ENCODE assay signal across 7 cellular contexts in the genomic region with DNA sequence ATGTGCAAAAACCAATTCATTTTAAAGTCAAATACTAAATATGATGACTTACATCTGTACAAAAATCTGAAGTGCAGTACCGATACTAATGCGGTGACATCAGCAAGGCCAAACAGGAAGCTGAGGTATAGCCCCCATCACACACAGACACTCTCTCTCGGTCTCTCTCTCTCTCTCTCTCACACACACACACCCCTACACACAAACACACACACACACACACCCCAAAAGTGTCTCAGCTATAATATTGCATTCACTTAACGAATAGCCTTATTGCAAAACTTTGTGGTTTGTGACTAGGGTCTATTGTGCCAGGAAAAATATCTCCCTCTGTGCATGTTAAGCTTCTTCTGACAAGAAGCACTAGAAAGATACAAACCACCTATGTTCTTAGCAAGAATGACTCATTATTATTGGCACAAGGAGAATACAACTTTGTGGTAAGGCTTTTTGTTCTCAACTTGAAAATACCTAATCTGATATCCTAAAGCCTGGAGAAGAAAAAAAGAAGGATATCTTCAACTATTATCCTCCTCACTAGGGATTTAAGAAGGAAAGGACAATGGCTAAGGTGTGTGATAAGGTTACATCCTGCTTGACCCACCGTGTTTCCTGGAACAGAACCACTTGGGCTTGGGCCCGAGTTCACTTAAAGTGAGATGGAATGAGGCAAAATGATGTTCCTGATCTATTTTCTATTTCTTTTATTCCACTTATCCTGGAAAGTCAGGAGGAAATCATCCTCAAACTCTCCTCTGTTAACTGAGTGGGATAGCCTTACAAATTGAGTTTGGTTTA.
DNase-seq lines count a peak whose midpoint lies in the region; ATAC-seq and TF ChIP-seq lines count a peak whose summit lies in the region.

No MANE protein-coding gene starts in this region.

- H3K9me3 Mint-ChIP-seq in naive thymus-derived CD8-positive, alpha-beta T cell: peaks cover 0 to 4% (median 0%) of the 10 kb centered on the region in 9 donors

- no peak overlapping the region for H3K4me3 ChIP-seq in astrocyte of the spinal cord (ENCODE audit: low read depth, low read length)

- DNase-seq in SIG-M5 (lab: John Stamatoyannopoulos, UW) (peak; percentile 99), astrocyte of the spinal cord (ENCODE audit: low read depth, low spot score) (peak; percentile 98), ecto neural progenitor cell (ENCODE audit: low spot score) (no peak), cortex of kidney (lab: John Stamatoyannopoulos, UW) (no peak)
- DNase-seq in naive thymus-derived CD8-positive, alpha-beta T cell: peak in 8 of 10 donors; percentile 2 to 71 (median 49)

- peak overlapping the region; percentile 35 to 92 (median 76) for H3K27ac Mint-ChIP-seq in naive thymus-derived CD8-positive, alpha-beta T cell

- ATAC-seq in GM18861 (IDR thresholded peaks at IDR 0.05; ENCODE audit: unreplicated experiment) (peak; percentile 86), HG02938 (IDR thresholded peaks at IDR 0.05; ENCODE audit: unreplicated experiment) (peak; percentile 95)
- ATAC-seq in naive thymus-derived CD8-positive, alpha-beta T cell: peak; percentile 89 to 94

- no peak for TF ChIP-seq CTCF in astrocyte of the spinal cord (IDR thresholded peaks at IDR 0.05; ENCODE audit: low read depth, low read length)

- POLR2A ChIA-PET in naive thymus-derived CD8-positive, alpha-beta T cell (lab: Charles Lee): no interaction called here

- peaks cover 0 to 3% (median 0%) of the 10 kb centered on the region in 3 donors for H3K36me3 Mint-ChIP-seq in naive thymus-derived CD8-positive, alpha-beta T cell

- in situ Hi-C loops in astrocyte of the spinal cord (cut with HindIII; ENCODE audit: low sequenced_read_pairs): no loop called here

- peak overlapping the region in 9 of 10 donors; percentile 32 to 70 (median 63) for H3K4me3 Mint-ChIP-seq in naive thymus-derived CD8-positive, alpha-beta T cell

- H3K4me1 Mint-ChIP-seq in naive thymus-derived CD8-positive, alpha-beta T cell: peaks cover 4 to 33% (median 24%) of the 10 kb centered on the region in 4 donors

- H3K27me3 Mint-ChIP-seq in naive thymus-derived CD8-positive, alpha-beta T cell: no peaks in the 10 kb centered on the region

Comparison
In these comparisons a context has a peak if more than half of its experiments do, and no peak if none do; other contexts are left out.
1. DNase-seq: peak in SIG-M5 (single experiment), astrocyte of the spinal cord (single experiment) and naive thymus-derived CD8-positive, alpha-beta T cell (8 of 10); none in ecto neural progenitor cell (single experiment) and cortex of kidney (single experiment).
2. Peak in every context shown above with its lines, with median percentiles within 50 percentile points of each other: ATAC-seq.